8 cellular contexts compared by ENCODE assay signal in genomic region chr9:136807281-136808074, GRCh38. TPM values are rescaled to one million over a fixed set of nuclear protein-coding genes. Genes with fewer than 3 reads are reported as not detected.
DNase-seq lines count a peak whose midpoint lies in the region; ATAC-seq and TF ChIP-seq lines count a peak whose summit lies in the region.

Gene RABL6 (plus strand): TSS chr9:136807948. CDS start chr9:136808197, 249 bp downstream.

- TF ChIP-seq CTCF in omental fat pad (IDR thresholded peaks at IDR 0.05) = no peak

- no peaks in the 10 kb centered on the region for H3K9me3 ChIP-seq in SK-N-MC (ENCODE audit: low read depth, low read length)

- ATAC-seq in GM21447 (IDR thresholded peaks at IDR 0.05; ENCODE audit: unreplicated experiment) (peak; percentile 62), omental fat pad (ENCODE audit: low FRiP score) (peak; percentile 87)

- H3K4me3 Mint-ChIP-seq in activated naive CD4-positive, alpha-beta T cell treated with anti-CD3 and anti-CD28 coated beads for 36 hours = peak within 1 kb of the TSS; percentile 82

- H3K27me3 Mint-ChIP-seq in activated naive CD4-positive, alpha-beta T cell treated with anti-CD3 and anti-CD28 coated beads for 36 hours (ENCODE audit: low read depth) = no peaks in the 10 kb centered on the region

- intact Hi-C loops in activated naive CD4-positive, alpha-beta T cell treated with anti-CD3 and anti-CD28 coated beads for 36 hours (cut with micrococcal nuclease) = loop anchor here (1.0 to 5.0 kb wide), 5 partner anchors 17 to 395 kb away; partner anchors contain the start of genes PAXX, PHPT1, TMEM141 and TPRN

- H3K27ac Mint-ChIP-seq in activated naive CD4-positive, alpha-beta T cell treated with anti-CD3 and anti-CD28 coated beads for 36 hours = peak within 1 kb of the TSS; percentile 88

- H3K36me3 ChIP-seq in SK-N-MC (ENCODE audit: insufficient read depth, low read length) = peaks cover 29% of the 10 kb centered on the region

- DNase-seq in DMS53 treated with DMSO at 0.1 percent for 48 hours (lab: John Stamatoyannopoulos, UW; ENCODE audit: unreplicated experiment) (peak; percentile 35), HuH-7.5 (ENCODE audit: low spot score) (peak; percentile 97), SK-N-MC (ENCODE audit: low read depth, low spot score) (no peak), globus pallidus (ENCODE audit: low spot score) (peak; percentile 62), omental fat pad (ENCODE audit: low spot score) (peak; percentile 20)
- peak; percentile 76 for DNase-seq in activated naive CD4-positive, alpha-beta T cell treated with anti-CD3 and anti-CD28 coated beads for 36 hours

- H3K27ac ChIP-seq in SK-N-MC = peak within 1 kb of the TSS; percentile 89
- H3K27ac ChIP-seq in temporal lobe (ENCODE audit: low read depth, low read length) = peak within 1 kb of the TSS; percentile 74

- H3K9me3 Mint-ChIP-seq in activated naive CD4-positive, alpha-beta T cell treated with anti-CD3 and anti-CD28 coated beads for 36 hours = no peaks in the 10 kb centered on the region

- H3K4me1 Mint-ChIP-seq in activated naive CD4-positive, alpha-beta T cell treated with anti-CD3 and anti-CD28 coated beads for 36 hours (ENCODE audit: low read depth) = peaks cover 32% of the 10 kb centered on the region

- H3K4me3 ChIP-seq in SK-N-MC = peak within 1 kb of the TSS; percentile 96

- CTCF ChIA-PET in activated naive CD4-positive, alpha-beta T cell treated with anti-CD3 and anti-CD28 coated beads for 36 hours (lab: Charles Lee) = interaction anchor here (2.1 to 5.1 kb wide), 3 partner anchors 14 to 35 kb away, joined by 6 to 28 read pairs (median 8); partner anchors contain the start of genes AJM1 and TMEM141

- H3K36me3 Mint-ChIP-seq in activated naive CD4-positive, alpha-beta T cell treated with anti-CD3 and anti-CD28 coated beads for 36 hours (ENCODE audit: low read depth) = peaks cover 12% of the 10 kb centered on the region

- H3K9ac ChIP-seq in SK-N-MC (ENCODE audit: insufficient read length) = peak within 1 kb of the TSS; percentile 94

RNA-seq across cellular contexts. Expression of gene RABL6, which starts in this region (rescaled TPM):
- 10 to 100 TPM; 74.9 to 82.7 TPM for total RNA-seq in activated naive CD4-positive, alpha-beta T cell treated with anti-CD3 and anti-CD28 coated beads for 36 hours
- 10 to 100 TPM; 33.7 to 46.9 (median 44.9) TPM for total RNA-seq in omental fat pad
- 29.5 TPM for total RNA-seq in temporal lobe
